ENCODE assay signal across 9 cellular contexts in the genomic region with DNA sequence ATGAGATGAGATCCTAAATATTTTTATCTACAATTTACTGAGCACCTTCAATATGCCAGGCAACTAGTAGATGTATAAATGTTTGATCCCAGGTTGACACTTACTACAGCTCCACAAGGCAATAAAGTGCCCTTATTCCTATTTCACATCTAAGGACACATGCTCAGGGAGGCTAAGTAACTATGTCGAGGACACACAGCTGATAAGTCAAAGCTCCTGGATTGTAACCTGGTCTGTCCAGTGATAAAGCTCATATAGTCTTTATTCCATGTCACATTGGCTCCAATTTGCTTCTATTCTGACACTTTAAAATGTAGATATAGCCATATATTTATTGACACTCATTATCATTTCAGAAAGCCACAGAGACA.
"Had no signal": no experiment of that assay in that cellular context is flagged by ENCODE, and none has a peak within 500 bp of the region (broad histone marks: within the 10 kb centered on the region; RNA-seq: fewer than 3 reads in every experiment).

No MANE protein-coding gene starts in this region.

- H3K27me3 ChIP-seq: heart right ventricle, stomach had no signal

- H3K27ac ChIP-seq: heart right ventricle, skin epidermis, stomach, WERI-Rb-1 had no signal

- H3K36me3 ChIP-seq: heart right ventricle, stomach, WERI-Rb-1 had no signal

- H3K4me3 ChIP-seq: skin epidermis had no signal

- DNase-seq: activated CD4-positive, alpha-beta T cell treated with anti-CD3 and anti-CD28 coated beads for 4 hours; effector CD4-positive, alpha-beta T cell; heart right ventricle; islet precursor cell; left ventricle myocardium superior; posterior cingulate gyrus; stomach; WERI-Rb-1 had no signal
